ENCODE assay signal across 18 cellular contexts in the genomic region with DNA sequence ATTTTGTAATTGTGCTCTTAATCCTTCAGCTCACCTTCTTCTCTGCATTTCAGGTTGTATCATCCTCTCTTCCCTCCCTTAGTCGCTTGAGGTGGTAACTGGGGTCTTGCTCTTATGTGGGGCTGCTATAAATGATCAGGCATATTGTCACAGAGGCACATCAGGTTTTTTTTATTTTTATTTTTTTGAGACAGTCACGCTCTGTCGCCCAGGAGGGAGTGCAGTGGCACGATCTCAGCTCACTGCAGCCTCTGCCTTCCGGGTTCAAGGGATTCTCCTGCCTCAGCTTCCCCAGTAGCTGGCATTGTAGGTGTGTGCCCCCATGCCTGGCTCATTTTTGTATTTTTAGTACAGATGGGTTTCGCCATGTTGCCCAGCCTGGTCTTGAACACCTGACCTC. TPM values are rescaled to one million over a fixed set of nuclear protein-coding genes. Genes with fewer than 3 reads are reported as not detected.
DNase-seq lines count a peak whose midpoint lies in the region; ATAC-seq, FAIRE-seq and TF ChIP-seq lines count a peak whose summit lies in the region.
"Had no signal": no experiment of that assay in that cellular context is flagged by ENCODE, and none has a peak within 500 bp of the region (broad histone marks: within the 10 kb centered on the region; RNA-seq: fewer than 3 reads in every experiment).

No MANE protein-coding gene starts in this region.

- ATAC-seq in activated naive CD4-positive, alpha-beta T cell treated with anti-CD3 and anti-CD28 coated beads, Interleukin-2, amount 50 U/mL, for 72 hours = no peak
- no peak for ATAC-seq in activated naive CD8-positive, alpha-beta T cell treated with anti-CD3 and anti-CD28 coated beads, Interleukin-2, amount 50 U/mL, for 24 hours
- ATAC-seq in stimulated activated naive CD8-positive, alpha-beta T cell treated with anti-CD3 and anti-CD28 coated beads, Interleukin-15, amount 100 ng/mL, for 72 hours = no peak
- no peak for ATAC-seq in HG03135 (IDR thresholded peaks at IDR 0.05; ENCODE audit: unreplicated experiment)

- no peak for DNase-seq in activated naive CD4-positive, alpha-beta T cell treated with anti-CD3 and anti-CD28 coated beads for 36 hours
- DNase-seq in activated naive CD4-positive, alpha-beta T cell treated with anti-CD3 and anti-CD28 coated beads, Interleukin-2, amount 50 U/mL, for 72 hours (ENCODE audit: low spot score in 2 of 2) = no peak
- no peak for DNase-seq in GM12891 (ENCODE audit: insufficient read length, low spot score)
- no peak for DNase-seq in activated naive CD8-positive, alpha-beta T cell treated with anti-CD3 and anti-CD28 coated beads, Interleukin-2, amount 50 U/mL, for 24 hours
- no peak for DNase-seq in stimulated activated naive CD8-positive, alpha-beta T cell treated with anti-CD3 and anti-CD28 coated beads, Interleukin-15, amount 100 ng/mL, for 72 hours
- DNase-seq in trophoblast cell = no peak
- DNase-seq: DMS79 treated with DMSO at 0.1 percent for 48 hours, HFFc6, MG63, NCI-H1092, NCI-H146, NCI-H2081 treated with DMSO at 0.1 percent for 48 hours, NCI-H510A, NCI-H82, PC-9 had no signal

- no peak overlapping the region for H3K27ac ChIP-seq in trophoblast cell (ENCODE audit: low read depth, low read length)
- H3K27ac ChIP-seq: PC-9, SJSA1 had no signal

- WGBS in trophoblast cell (ENCODE audit: extremely low coverage, insufficient coverage, insufficient read length) = no CpG with 5 or more reads among the region's 6 CpGs

- H3K27me3 Mint-ChIP-seq in activated naive CD4-positive, alpha-beta T cell treated with anti-CD3 and anti-CD28 coated beads for 36 hours (ENCODE audit: low read depth) = no peaks in the 10 kb centered on the region
- no peaks in the 10 kb centered on the region for H3K27me3 Mint-ChIP-seq in activated naive CD8-positive, alpha-beta T cell treated with anti-CD3 and anti-CD28 coated beads, Interleukin-2, amount 50 U/mL, for 24 hours
- H3K27me3 Mint-ChIP-seq in stimulated activated naive CD8-positive, alpha-beta T cell treated with anti-CD3 and anti-CD28 coated beads, Interleukin-15, amount 100 ng/mL, for 72 hours = no peaks in the 10 kb centered on the region

- H2AFZ ChIP-seq in trophoblast cell (ENCODE audit: insufficient read depth, low read length, poor library complexity) = no peak overlapping the region
- H2AFZ ChIP-seq: PC-9 had no signal

- no peak overlapping the region for H3K14ac ChIP-seq in trophoblast cell (ENCODE audit: low read length)

- H3K9me3 ChIP-seq in trophoblast cell (ENCODE audit: insufficient read depth, low read depth, low read length) = no peaks in the 10 kb centered on the region
- H3K9me3 ChIP-seq: MG63, SJSA1 had no signal

- no peak overlapping the region for H2BK12ac ChIP-seq in trophoblast cell (ENCODE audit: low read length)

- peaks cover 9% of the 10 kb centered on the region for H3K79me2 ChIP-seq in trophoblast cell (ENCODE audit: control insufficient read depth, insufficient read depth, low read length, poor library complexity)

- H3K27ac Mint-ChIP-seq in activated naive CD4-positive, alpha-beta T cell treated with anti-CD3 and anti-CD28 coated beads for 36 hours = peak overlapping the region; percentile 36
- H3K27ac Mint-ChIP-seq in activated naive CD4-positive, alpha-beta T cell treated with anti-CD3 and anti-CD28 coated beads, Interleukin-2, amount 50 U/mL, for 72 hours = peak overlapping the region in 1 of 2 donors; percentile 86
- H3K27ac Mint-ChIP-seq in activated naive CD8-positive, alpha-beta T cell treated with anti-CD3 and anti-CD28 coated beads, Interleukin-2, amount 50 U/mL, for 24 hours = peak overlapping the region; percentile 55
- H3K27ac Mint-ChIP-seq in stimulated activated naive CD8-positive, alpha-beta T cell treated with anti-CD3 and anti-CD28 coated beads, Interleukin-15, amount 100 ng/mL, for 72 hours = peak overlapping the region; percentile 87 to 94
- H3K27ac Mint-ChIP-seq: HFFc6 had no signal

- no peak overlapping the region for H4K8ac ChIP-seq in trophoblast cell (ENCODE audit: low read depth, low read length)

- peaks cover 0 to 1% of the 10 kb centered on the region in 2 experiments for H3K4me1 ChIP-seq in trophoblast cell (ENCODE audit: control insufficient read depth in 1 of 2, insufficient read depth in 2 of 2, low read length in 2 of 2)

- H3K4me3 Mint-ChIP-seq in activated naive CD4-positive, alpha-beta T cell treated with anti-CD3 and anti-CD28 coated beads for 36 hours = no peak overlapping the region
- no peak overlapping the region for H3K4me3 Mint-ChIP-seq in activated naive CD8-positive, alpha-beta T cell treated with anti-CD3 and anti-CD28 coated beads, Interleukin-2, amount 50 U/mL, for 24 hours
- no peak overlapping the region for H3K4me3 Mint-ChIP-seq in stimulated activated naive CD8-positive, alpha-beta T cell treated with anti-CD3 and anti-CD28 coated beads, Interleukin-15, amount 100 ng/mL, for 72 hours
- H3K4me3 Mint-ChIP-seq: HFFc6 had no signal

- no peak overlapping the region for H2AK5ac ChIP-seq in trophoblast cell (ENCODE audit: low read length)

- H3K9me3 Mint-ChIP-seq in activated naive CD4-positive, alpha-beta T cell treated with anti-CD3 and anti-CD28 coated beads for 36 hours = no peaks in the 10 kb centered on the region
- H3K9me3 Mint-ChIP-seq in activated naive CD4-positive, alpha-beta T cell treated with anti-CD3 and anti-CD28 coated beads, Interleukin-2, amount 50 U/mL, for 72 hours = no peaks in the 10 kb centered on the region
- H3K9me3 Mint-ChIP-seq in activated naive CD8-positive, alpha-beta T cell treated with anti-CD3 and anti-CD28 coated beads, Interleukin-2, amount 50 U/mL, for 24 hours = no peaks in the 10 kb centered on the region
- H3K9me3 Mint-ChIP-seq in stimulated activated naive CD8-positive, alpha-beta T cell treated with anti-CD3 and anti-CD28 coated beads, Interleukin-15, amount 100 ng/mL, for 72 hours = no peaks in the 10 kb centered on the region
- H3K9me3 Mint-ChIP-seq: HFFc6 had no signal

- intact Hi-C loops in activated naive CD4-positive, alpha-beta T cell treated with anti-CD3 and anti-CD28 coated beads for 36 hours (cut with micrococcal nuclease) = no loop called here

- H2BK5ac ChIP-seq in trophoblast cell (ENCODE audit: low read depth, low read length, poor library complexity) = no peak overlapping the region

- no peaks in the 10 kb centered on the region for H3K27me3 ChIP-seq in trophoblast cell (ENCODE audit: insufficient read depth, low read length)
- H3K27me3 ChIP-seq: MG63, SJSA1 had no signal

- CTCF ChIA-PET in activated naive CD4-positive, alpha-beta T cell treated with anti-CD3 and anti-CD28 coated beads for 36 hours (lab: Charles Lee) = no interaction called here

- no peak overlapping the region for H3K4ac ChIP-seq in trophoblast cell (ENCODE audit: low read depth, low read length)

- H2BK120ac ChIP-seq in trophoblast cell (ENCODE audit: insufficient read depth, low read length, poor library complexity) = no peak overlapping the region

- peaks cover 35 to 51% of the 10 kb centered on the region in 2 experiments for H3K36me3 ChIP-seq in trophoblast cell (ENCODE audit: control insufficient read depth in 1 of 2, insufficient read depth in 2 of 2, low read length in 2 of 2)

- no peak overlapping the region for H3K4me3 ChIP-seq in trophoblast cell (ENCODE audit: low read depth, low read length)
- H3K4me3 ChIP-seq: MG63, PC-9, SJSA1 had no signal

- no peak; the same call in 1 of the 2 replicates for TF ChIP-seq POLR2A in GM12891 (IDR thresholded peaks at IDR 0.05; ENCODE audit: low read depth, low read length)

- no peak for FAIRE-seq in GM12891 (lab: Jason Lieb, UNC)
- FAIRE-seq: D721Med had no signal

- no peaks in the 10 kb centered on the region for H3K79me1 ChIP-seq in trophoblast cell (ENCODE audit: low read length)

- H3K9ac ChIP-seq in trophoblast cell (ENCODE audit: low read length) = no peak overlapping the region

- no peak overlapping the region for H3K18ac ChIP-seq in trophoblast cell (ENCODE audit: low read length)

- peaks cover 56% of the 10 kb centered on the region for H3K36me3 Mint-ChIP-seq in activated naive CD4-positive, alpha-beta T cell treated with anti-CD3 and anti-CD28 coated beads for 36 hours (ENCODE audit: low read depth)
- peaks cover 12 to 46% of the 10 kb centered on the region in 2 donors for H3K36me3 Mint-ChIP-seq in activated naive CD4-positive, alpha-beta T cell treated with anti-CD3 and anti-CD28 coated beads, Interleukin-2, amount 50 U/mL, for 72 hours
- peaks cover 71% of the 10 kb centered on the region for H3K36me3 Mint-ChIP-seq in activated naive CD8-positive, alpha-beta T cell treated with anti-CD3 and anti-CD28 coated beads, Interleukin-2, amount 50 U/mL, for 24 hours (ENCODE audit: low read depth)

- H3K4me1 Mint-ChIP-seq in activated naive CD4-positive, alpha-beta T cell treated with anti-CD3 and anti-CD28 coated beads for 36 hours (ENCODE audit: low read depth) = peaks cover 46% of the 10 kb centered on the region
- peaks cover 55% of the 10 kb centered on the region for H3K4me1 Mint-ChIP-seq in activated naive CD8-positive, alpha-beta T cell treated with anti-CD3 and anti-CD28 coated beads, Interleukin-2, amount 50 U/mL, for 24 hours
- H3K4me1 Mint-ChIP-seq in stimulated activated naive CD8-positive, alpha-beta T cell treated with anti-CD3 and anti-CD28 coated beads, Interleukin-15, amount 100 ng/mL, for 72 hours = peaks cover 43% of the 10 kb centered on the region

- H4K12ac ChIP-seq in trophoblast cell (ENCODE audit: low read depth, low read length) = no peak overlapping the region

- H3K23ac ChIP-seq in trophoblast cell (ENCODE audit: low read length) = no peak overlapping the region

- no peak overlapping the region for H4K91ac ChIP-seq in trophoblast cell (ENCODE audit: low read depth, low read length)

- no peak overlapping the region for H3K4me2 ChIP-seq in trophoblast cell (ENCODE audit: low read length)
- H3K4me2 ChIP-seq: PC-9 had no signal

TF ChIP-seq in GM12891, 5 proteins besides CTCF, POLR2A, EP300 and RAD21:
- TF ChIP-seq PAX5 (IDR thresholded peaks at IDR 0.05; ENCODE audit: insufficient read depth, low read length, severe bottlenecking) = peak; percentile 68
- no peak for TF ChIP-seq POLR2AphosphoS5 (IDR thresholded peaks at IDR 0.05; ENCODE audit: low read depth, low read length)

RNA-seq across cellular contexts. Expression of a gene that starts 9.9 kb away (rescaled TPM):
- total RNA-seq in activated naive CD4-positive, alpha-beta T cell treated with anti-CD3 and anti-CD28 coated beads for 36 hours = 100 to 1,000 TPM; 170 to 181 TPM
- 100 to 1,000 TPM; 195 to 200 TPM for total RNA-seq in activated naive CD4-positive, alpha-beta T cell treated with anti-CD3 and anti-CD28 coated beads, Interleukin-2, amount 50 U/mL, for 72 hours
- polyA plus RNA-seq in GM12891 (2012; ENCODE audit: low read depth, missing spikeins) = 92.2 TPM
- polyA plus RNA-seq in trophoblast cell (2013) = 165 and 171 TPM in 2 replicates
